In genomic region chrY:2800246-2800645, GRCh38 we compare ENCODE assay signal across 14 cellular contexts. TPM values are rescaled to one million over a fixed set of nuclear protein-coding genes. Genes with fewer than 3 reads are reported as not detected.
DNase-seq lines count a peak whose midpoint lies in the region; ATAC-seq and TF ChIP-seq lines count a peak whose summit lies in the region.
"Had no signal": no experiment of that assay in that cellular context is flagged by ENCODE, and none has a peak within 500 bp of the region (broad histone marks: within the 10 kb centered on the region; RNA-seq: fewer than 3 reads in every experiment).

No MANE protein-coding gene starts in this region.

- H3K9ac ChIP-seq in OCI-LY3 (ENCODE audit: low read length), result no peak overlapping the region

- TF ChIP-seq CTCF in AG10803 (conservative IDR thresholded peaks at IDR 0.05; ENCODE audit: low read length), result peak; percentile 58
- peak; percentile 16 for TF ChIP-seq CTCF in GM10266 (IDR thresholded peaks at IDR 0.05; ENCODE audit: control insufficient read depth, insufficient read depth, low read depth, missing control alignments)
- TF ChIP-seq CTCF in OCI-LY3 (IDR thresholded peaks at IDR 0.05; ENCODE audit: low read depth, low read length), result peak; percentile 53
- peak; percentile 39 for TF ChIP-seq CTCF in fibroblast of villous mesenchyme (IDR thresholded peaks at IDR 0.05; ENCODE audit: insufficient read depth, low read depth, low read length)

- H3K4me3 ChIP-seq in AG10803 (ENCODE audit: low read length) (no peak overlapping the region), OCI-LY3 (ENCODE audit: low read length) (no peak overlapping the region), fibroblast of villous mesenchyme (ENCODE audit: low read depth, low read length) (no peak overlapping the region)
- H3K4me3 ChIP-seq: coronary artery, gastroesophageal sphincter had no signal

- peaks cover 9% of the 10 kb centered on the region for H3K4me1 ChIP-seq in OCI-LY3 (ENCODE audit: low read length)
- H3K4me1 ChIP-seq: gastroesophageal sphincter had no signal

- no peaks in the 10 kb centered on the region for H4K20me1 ChIP-seq in OCI-LY3 (ENCODE audit: insufficient read depth, low read length)

- H3K9me3 ChIP-seq in OCI-LY3 (ENCODE audit: insufficient read depth, low read length), result no peaks in the 10 kb centered on the region
- H3K9me3 ChIP-seq: gastroesophageal sphincter had no signal

- H3K36me3 ChIP-seq in OCI-LY3 (replicated peaks; ENCODE audit: low read depth, low read length), result no peaks in the 10 kb centered on the region
- H3K36me3 ChIP-seq: gastroesophageal sphincter had no signal

- no peak overlapping the region for H3K27ac ChIP-seq in OCI-LY3 (ENCODE audit: low read length)
- H3K27ac ChIP-seq: coronary artery, gastroesophageal sphincter had no signal

- peak; percentile 34 for DNase-seq in AG10803 (ENCODE audit: low read depth)
- no peak for DNase-seq in GM10266 (ENCODE audit: extremely low spot score)
- peak; percentile 19 for DNase-seq in fibroblast of villous mesenchyme (ENCODE audit: low read depth)
- DNase-seq in activated CD8-positive, alpha-beta memory T cell treated with anti-CD3 and anti-CD28 coated beads, Interleukin-2, amount 50 U/mL, for 48 hours, result no peak
- DNase-seq in activated CD4-positive, CD25-positive, alpha-beta regulatory T cell treated with anti-CD3 and anti-CD28 coated beads, Interleukin-2, amount 50 U/mL, for 72 hours, result no peak
- no peak for DNase-seq in NOMO-1 treated with DMSO at 0.1 percent for 48 hours (lab: John Stamatoyannopoulos, UW; ENCODE audit: unreplicated experiment)
- DNase-seq: CD4-positive, CD25-positive, alpha-beta regulatory T cell; right cardiac atrium had no signal

- no peak overlapping the region for H2AFZ ChIP-seq in OCI-LY3 (ENCODE audit: low read depth, low read length)

- ATAC-seq in GM21367 (IDR thresholded peaks at IDR 0.05; ENCODE audit: unreplicated experiment), result no peak
- ATAC-seq: activated naive CD4-positive, alpha-beta T cell treated with anti-CD3 and anti-CD28 coated beads, Interleukin-2, amount 50 U/mL, for 72 hours; gastroesophageal sphincter; right cardiac atrium had no signal

- H3K79me2 ChIP-seq in OCI-LY3 (ENCODE audit: low read length), result no peaks in the 10 kb centered on the region

- no peaks in the 10 kb centered on the region for H3K27me3 ChIP-seq in OCI-LY3 (ENCODE audit: low read depth, low read length)
- H3K27me3 ChIP-seq: gastroesophageal sphincter had no signal

- peak overlapping the region; percentile 39 for H3K4me2 ChIP-seq in OCI-LY3 (ENCODE audit: low read length)

RNA-seq across cellular contexts. Expression of gene SRY, which starts 12.8 kb away (rescaled TPM):
- total RNA-seq in fibroblast of villous mesenchyme, result not detected in 2 replicates
- total RNA-seq: activated naive CD4-positive, alpha-beta T cell treated with anti-CD3 and anti-CD28 coated beads, Interleukin-2, amount 50 U/mL, for 72 hours; CD4-positive, CD25-positive, alpha-beta regulatory T cell; gastroesophageal sphincter; kidney epithelial cell; right cardiac atrium had no signal

RNA-seq across cellular contexts. Expression of gene RPS4Y1, which starts 41.2 kb away (rescaled TPM):
- total RNA-seq in fibroblast of villous mesenchyme, result 24.6 TPM in 1 of 2 replicates, not detected in the other
- total RNA-seq: CD4-positive, CD25-positive, alpha-beta regulatory T cell had no signal

Comparison
In these comparisons a context has a peak if more than half of its experiments do, and no peak if none do; other contexts are left out.
1. DNase-seq: peak in AG10803 (single experiment) and fibroblast of villous mesenchyme (single experiment); none in GM10266 (single experiment), activated CD8-positive, alpha-beta memory T cell treated with anti-CD3 and anti-CD28 coated beads, Interleukin-2, amount 50 U/mL, for 48 hours (single experiment), activated CD4-positive, CD25-positive, alpha-beta regulatory T cell treated with anti-CD3 and anti-CD28 coated beads, Interleukin-2, amount 50 U/mL, for 72 hours (single experiment) and NOMO-1 treated with DMSO at 0.1 percent for 48 hours (single experiment).
2. Peak in every context shown above with its lines, with median percentiles within 50 percentile points of each other: CTCF ChIP-seq.